In the genomic region with DNA sequence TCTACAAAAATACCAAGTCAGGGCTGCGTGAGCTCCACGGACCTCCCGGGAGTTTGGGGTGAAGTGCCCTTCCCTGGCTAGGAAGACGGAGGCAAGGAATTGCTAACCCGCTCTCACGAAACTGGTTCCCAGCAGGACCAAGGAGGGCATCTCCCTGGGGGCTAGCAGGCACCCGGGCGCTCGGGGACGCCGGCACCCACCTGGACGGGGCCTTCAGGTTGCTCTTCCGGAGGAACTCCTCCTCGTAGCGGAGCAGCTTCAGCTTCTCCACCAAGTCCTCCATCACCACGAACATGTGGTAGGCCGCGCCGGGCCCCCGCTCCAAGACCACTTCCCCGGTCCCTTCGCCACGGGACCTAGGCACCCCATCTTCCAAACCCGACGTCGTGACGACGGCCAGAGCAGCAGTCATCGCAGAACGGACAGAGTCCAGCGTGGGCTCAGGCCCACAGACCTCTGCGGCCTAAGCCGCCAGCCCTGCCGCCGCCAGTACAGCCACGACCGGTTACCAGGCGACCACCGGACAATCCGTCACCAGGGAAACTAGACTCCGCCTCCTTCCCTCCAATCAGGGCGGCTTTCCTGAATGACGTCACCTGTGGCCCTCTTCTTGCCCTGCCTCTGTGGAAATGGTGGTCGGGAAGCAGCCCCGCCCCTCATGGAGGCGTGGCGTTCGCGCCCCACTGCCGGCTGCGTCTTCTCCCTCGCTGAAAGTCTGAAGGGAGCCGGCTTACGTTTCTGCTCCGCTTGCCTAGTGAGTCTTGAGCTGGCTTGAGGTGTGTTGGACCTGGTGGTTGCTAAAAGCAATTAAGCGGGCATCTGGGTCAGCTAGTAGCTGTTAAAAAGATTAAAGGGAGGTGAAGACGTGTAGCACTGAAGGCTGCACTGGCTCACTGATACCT, we compare ENCODE assay signal across 8 cellular contexts.
A peak's percentile ranks its signal among the peaks of the same experiment; 100 is the strongest.
DNase-seq lines count a peak whose midpoint lies in the region; ATAC-seq and TF ChIP-seq lines count a peak whose summit lies in the region.

A gene with protein sequence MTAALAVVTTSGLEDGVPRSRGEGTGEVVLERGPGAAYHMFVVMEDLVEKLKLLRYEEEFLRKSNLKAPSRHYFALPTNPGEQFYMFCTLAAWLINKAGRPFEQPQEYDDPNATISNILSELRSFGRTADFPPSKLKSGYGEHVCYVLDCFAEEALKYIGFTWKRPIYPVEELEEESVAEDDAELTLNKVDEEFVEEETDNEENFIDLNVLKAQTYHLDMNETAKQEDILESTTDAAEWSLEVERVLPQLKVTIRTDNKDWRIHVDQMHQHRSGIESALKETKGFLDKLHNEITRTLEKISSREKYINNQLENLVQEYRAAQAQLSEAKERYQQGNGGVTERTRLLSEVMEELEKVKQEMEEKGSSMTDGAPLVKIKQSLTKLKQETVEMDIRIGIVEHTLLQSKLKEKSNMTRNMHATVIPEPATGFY (minus strand): TSS at position 514 of the 902 bp plus-strand sequence. CDS start 102 bp downstream, at position 412.

- no peak for TF ChIP-seq CTCF in AG09309 (IDR thresholded peaks at IDR 0.05; ENCODE audit: control insufficient read depth, insufficient read depth, low read depth, low read length, missing control alignments)

- peak; percentile 90 for ATAC-seq in GM19025 (IDR thresholded peaks at IDR 0.05; ENCODE audit: low read depth, unreplicated experiment)
- peak; percentile 91 for ATAC-seq in HG03354 (IDR thresholded peaks at IDR 0.05; ENCODE audit: poor library complexity, severe bottlenecking, unreplicated experiment)

- peak within 1 kb of the TSS; percentile 83 for H3K4me3 ChIP-seq in AG09309 (ENCODE audit: control insufficient read depth, low read depth, low read length)

- DNase-seq in AG09309 (ENCODE audit: low read depth) (peak; percentile 93), NCI-H446 treated with DMSO at 0.1 percent for 48 hours (lab: John Stamatoyannopoulos, UW) (peak; percentile 91), cerebellar nuclear complex (lab: John Stamatoyannopoulos, UW) (peak; percentile 94 to 98), islet precursor cell (peak; percentile 99)
- peak; percentile 90 for DNase-seq in activated CD4-positive, CD25-positive, alpha-beta regulatory T cell treated with anti-CD3 and anti-CD28 coated beads, Interleukin-2, amount 50 U/mL, for 72 hours
- peak; percentile 88 to 90 (median 89) for DNase-seq in stimulated activated CD4-positive, alpha-beta T cell treated with anti-CD3 and anti-CD28 coated beads, Interleukin-12 subunit alpha, Interleukin-12 subunit beta, amount 100 ng/mL, for 48 hours (ENCODE audit: low read depth in 2 of 3, low spot score in 1 of 3)

Comparison
In these comparisons a context has a peak if more than half of its experiments do, and no peak if none do; other contexts are left out.
1. Peak in every context shown above with its lines: DNase-seq, ATAC-seq and H3K4me3 ChIP-seq.